1 cellular context compared by ENCODE assay signal in genomic region chr3:31917303-31917903, GRCh38.
TF ChIP-seq lines count a peak whose summit lies in the region.

No MANE protein-coding gene starts in this region.

TF ChIP-seq in HepG2, 621 proteins besides CTCF, POLR2A, EP300 and RAD21 (continued from another document):
- TF ChIP-seq FUBP1 (CRISPR knock-in tag; IDR thresholded peaks at IDR 0.05; ENCODE audit: borderline replicate concordance) (no peak), GATAD2A (CRISPR knock-in tag; IDR thresholded peaks at IDR 0.05) (peak; percentile 45), RERE (CRISPR knock-in tag; IDR thresholded peaks at IDR 0.05; ENCODE audit: low read depth) (no peak), ATAD3A (CRISPR knock-in tag; IDR thresholded peaks at IDR 0.05) (no peak), ONECUT2 (CRISPR knock-in tag; IDR thresholded peaks at IDR 0.05) (peak; percentile 53), HNF4A (CRISPR knock-in tag; IDR thresholded peaks at IDR 0.05) (no peak), CHD4 (IDR thresholded peaks at IDR 0.05; ENCODE audit: borderline replicate concordance, low read length) (0 out of 2 replicates have a peak, but pooled peaks have one; percentile 8), PHF21A (CRISPR knock-in tag; IDR thresholded peaks at IDR 0.05) (no peak)
- TF ChIP-seq, protein P1, sequence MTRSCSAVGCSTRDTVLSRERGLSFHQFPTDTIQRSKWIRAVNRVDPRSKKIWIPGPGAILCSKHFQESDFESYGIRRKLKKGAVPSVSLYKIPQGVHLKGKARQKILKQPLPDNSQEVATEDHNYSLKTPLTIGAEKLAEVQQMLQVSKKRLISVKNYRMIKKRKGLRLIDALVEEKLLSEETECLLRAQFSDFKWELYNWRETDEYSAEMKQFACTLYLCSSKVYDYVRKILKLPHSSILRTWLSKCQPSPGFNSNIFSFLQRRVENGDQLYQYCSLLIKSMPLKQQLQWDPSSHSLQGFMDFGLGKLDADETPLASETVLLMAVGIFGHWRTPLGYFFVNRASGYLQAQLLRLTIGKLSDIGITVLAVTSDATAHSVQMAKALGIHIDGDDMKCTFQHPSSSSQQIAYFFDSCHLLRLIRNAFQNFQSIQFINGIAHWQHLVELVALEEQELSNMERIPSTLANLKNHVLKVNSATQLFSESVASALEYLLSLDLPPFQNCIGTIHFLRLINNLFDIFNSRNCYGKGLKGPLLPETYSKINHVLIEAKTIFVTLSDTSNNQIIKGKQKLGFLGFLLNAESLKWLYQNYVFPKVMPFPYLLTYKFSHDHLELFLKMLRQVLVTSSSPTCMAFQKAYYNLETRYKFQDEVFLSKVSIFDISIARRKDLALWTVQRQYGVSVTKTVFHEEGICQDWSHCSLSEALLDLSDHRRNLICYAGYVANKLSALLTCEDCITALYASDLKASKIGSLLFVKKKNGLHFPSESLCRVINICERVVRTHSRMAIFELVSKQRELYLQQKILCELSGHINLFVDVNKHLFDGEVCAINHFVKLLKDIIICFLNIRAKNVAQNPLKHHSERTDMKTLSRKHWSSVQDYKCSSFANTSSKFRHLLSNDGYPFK (CRISPR knock-in tag; IDR thresholded peaks at IDR 0.05; ENCODE audit: borderline replicate concordance), result no peak
- TF ChIP-seq, protein P2, sequence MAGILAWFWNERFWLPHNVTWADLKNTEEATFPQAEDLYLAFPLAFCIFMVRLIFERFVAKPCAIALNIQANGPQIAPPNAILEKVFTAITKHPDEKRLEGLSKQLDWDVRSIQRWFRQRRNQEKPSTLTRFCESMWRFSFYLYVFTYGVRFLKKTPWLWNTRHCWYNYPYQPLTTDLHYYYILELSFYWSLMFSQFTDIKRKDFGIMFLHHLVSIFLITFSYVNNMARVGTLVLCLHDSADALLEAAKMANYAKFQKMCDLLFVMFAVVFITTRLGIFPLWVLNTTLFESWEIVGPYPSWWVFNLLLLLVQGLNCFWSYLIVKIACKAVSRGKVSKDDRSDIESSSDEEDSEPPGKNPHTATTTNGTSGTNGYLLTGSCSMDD (CRISPR knock-in tag; IDR thresholded peaks at IDR 0.05), result no peak
- TF ChIP-seq, protein P3, sequence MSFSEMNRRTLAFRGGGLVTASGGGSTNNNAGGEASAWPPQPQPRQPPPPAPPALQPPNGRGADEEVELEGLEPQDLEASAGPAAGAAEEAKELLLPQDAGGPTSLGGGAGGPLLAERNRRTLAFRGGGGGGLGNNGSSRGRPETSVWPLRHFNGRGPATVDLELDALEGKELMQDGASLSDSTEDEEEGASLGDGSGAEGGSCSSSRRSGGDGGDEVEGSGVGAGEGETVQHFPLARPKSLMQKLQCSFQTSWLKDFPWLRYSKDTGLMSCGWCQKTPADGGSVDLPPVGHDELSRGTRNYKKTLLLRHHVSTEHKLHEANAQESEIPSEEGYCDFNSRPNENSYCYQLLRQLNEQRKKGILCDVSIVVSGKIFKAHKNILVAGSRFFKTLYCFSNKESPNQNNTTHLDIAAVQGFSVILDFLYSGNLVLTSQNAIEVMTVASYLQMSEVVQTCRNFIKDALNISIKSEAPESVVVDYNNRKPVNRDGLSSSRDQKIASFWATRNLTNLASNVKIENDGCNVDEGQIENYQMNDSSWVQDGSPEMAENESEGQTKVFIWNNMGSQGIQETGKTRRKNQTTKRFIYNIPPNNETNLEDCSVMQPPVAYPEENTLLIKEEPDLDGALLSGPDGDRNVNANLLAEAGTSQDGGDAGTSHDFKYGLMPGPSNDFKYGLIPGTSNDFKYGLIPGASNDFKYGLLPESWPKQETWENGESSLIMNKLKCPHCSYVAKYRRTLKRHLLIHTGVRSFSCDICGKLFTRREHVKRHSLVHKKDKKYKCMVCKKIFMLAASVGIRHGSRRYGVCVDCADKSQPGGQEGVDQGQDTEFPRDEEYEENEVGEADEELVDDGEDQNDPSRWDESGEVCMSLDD (CRISPR knock-in tag; IDR thresholded peaks at IDR 0.05; ENCODE audit: borderline replicate concordance), result no peak
